8 cellular contexts compared by ENCODE assay signal in the genomic region with DNA sequence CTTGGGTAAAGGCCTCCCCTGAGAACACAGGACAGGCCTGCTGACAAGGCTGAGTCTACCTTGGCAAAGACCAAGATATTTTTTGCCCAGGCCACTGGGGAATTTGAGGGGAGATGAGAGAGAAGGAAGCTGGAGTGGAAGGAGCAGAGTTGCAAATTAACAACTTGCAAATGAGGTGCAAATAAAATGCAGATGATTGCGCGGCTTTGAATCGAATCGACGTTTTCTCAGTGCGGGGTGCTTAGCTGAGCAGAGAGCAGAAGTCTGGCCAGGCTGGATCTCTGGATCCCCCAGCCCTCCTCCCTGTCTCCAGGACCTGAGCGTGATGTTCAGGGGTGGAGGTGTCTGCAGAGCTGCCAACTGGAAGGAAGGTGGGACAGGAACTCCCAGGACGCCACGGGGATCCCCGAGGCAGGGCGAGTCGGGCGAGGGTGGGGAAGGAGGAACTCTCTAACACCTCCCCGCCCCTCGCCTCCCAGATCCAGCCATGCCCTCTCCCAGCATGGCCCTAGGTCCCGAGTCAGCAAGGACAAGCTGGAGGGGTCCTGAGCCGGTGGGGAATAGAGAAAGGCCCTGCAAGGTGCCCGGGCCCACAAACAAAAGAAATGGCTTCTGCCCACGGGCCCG. TPM values are rescaled to one million over a fixed set of nuclear protein-coding genes. Genes with fewer than 3 reads are reported as not detected.
DNase-seq lines count a peak whose midpoint lies in the region; ATAC-seq and TF ChIP-seq lines count a peak whose summit lies in the region.

No MANE protein-coding gene starts in this region.

- H3K4me2 ChIP-seq in GM23338, result peak overlapping the region; percentile 97

- no peak overlapping the region for H3K27ac ChIP-seq in CD4-positive, CD25-positive, alpha-beta regulatory T cell (ENCODE audit: insufficient read depth, low read length, poor library complexity, severe bottlenecking)
- H3K27ac ChIP-seq in GM23338 (ENCODE audit: low read depth), result 0 out of 2 replicates have a peak overlapping the region, but pooled peaks have one; percentile 19
- H3K27ac ChIP-seq in WERI-Rb-1, result peak overlapping the region; percentile 78
- peak overlapping the region in 7 of 10 donors; percentile 56 to 75 (median 63) for H3K27ac ChIP-seq in heart right ventricle
- H3K27ac ChIP-seq in rectal smooth muscle tissue (ENCODE audit: low read depth, low read length), result peak overlapping the region; percentile 65

- H3K4me1 ChIP-seq in CD4-positive, CD25-positive, alpha-beta regulatory T cell (ENCODE audit: control insufficient read depth, insufficient read depth, low read length, poor library complexity, severe bottlenecking), result peaks cover 14% of the 10 kb centered on the region
- H3K4me1 ChIP-seq in GM23338 (ENCODE audit: insufficient read depth), result peaks cover 9% of the 10 kb centered on the region; the same call in 1 of the 2 replicates
- H3K4me1 ChIP-seq in heart right ventricle, result peaks cover 5 to 18% (median 13%) of the 10 kb centered on the region in 9 donors
- no peaks in the 10 kb centered on the region for H3K4me1 ChIP-seq in rectal smooth muscle tissue (ENCODE audit: control insufficient read depth, insufficient read depth, low read length)

- H3K36me3 Mint-ChIP-seq in CD4-positive, CD25-positive, alpha-beta regulatory T cell, result no peaks in the 10 kb centered on the region
- peaks cover 12% of the 10 kb centered on the region; the same call in 2 of the 3 replicates for H3K36me3 Mint-ChIP-seq in GM23338 (ENCODE audit: low read depth)

- H3K9me3 Mint-ChIP-seq in CD4-positive, CD25-positive, alpha-beta regulatory T cell, result peaks cover 0 to 2% (median 0%) of the 10 kb centered on the region in 7 donors
- H3K9me3 Mint-ChIP-seq in GM23338, result no peaks in the 10 kb centered on the region

- H3K4me1 Mint-ChIP-seq in CD4-positive, CD25-positive, alpha-beta regulatory T cell, result peaks cover 0 to 17% (median 8%) of the 10 kb centered on the region in 4 donors
- H3K4me1 Mint-ChIP-seq in GM23338, result peaks cover 26% of the 10 kb centered on the region

- peaks cover 5% of the 10 kb centered on the region for H3K27me3 ChIP-seq in CD4-positive, CD25-positive, alpha-beta regulatory T cell (ENCODE audit: control insufficient read depth, insufficient read depth, low read length)
- H3K27me3 ChIP-seq in GM23338 (ENCODE audit: insufficient read depth) (no peaks in the 10 kb centered on the region), WERI-Rb-1 (ENCODE audit: insufficient read depth, low read depth, severe bottlenecking) (no peaks in the 10 kb centered on the region), heart right ventricle (peaks cover 0 to 20% (median 0%) of the 10 kb centered on the region in 7 donors), rectal smooth muscle tissue (ENCODE audit: control insufficient read depth, insufficient read depth, low read length) (no peaks in the 10 kb centered on the region)

- H4K20me1 ChIP-seq in GM23338 (replicated peaks; ENCODE audit: insufficient read depth), result no peaks in the 10 kb centered on the region

- H3K4me3 ChIP-seq in CD4-positive, CD25-positive, alpha-beta regulatory T cell (ENCODE audit: low read depth, low read length), result no peak overlapping the region
- H3K4me3 ChIP-seq in GM23338 (peak overlapping the region; percentile 92), WERI-Rb-1 (ENCODE audit: low read depth, low read length) (peak overlapping the region; percentile 79), heart right ventricle (peak overlapping the region; percentile 26 to 74 (median 68)), rectal smooth muscle tissue (ENCODE audit: low read length) (peak overlapping the region; percentile 73)

- H3K9me2 ChIP-seq in GM23338 (ENCODE audit: insufficient read depth), result no peaks in the 10 kb centered on the region

- H3K4me3 Mint-ChIP-seq in CD4-positive, CD25-positive, alpha-beta regulatory T cell, result peak overlapping the region; percentile 76 to 92 (median 82)
- H3K4me3 Mint-ChIP-seq in GM23338, result peak overlapping the region; percentile 81

- intact Hi-C loops in heart right ventricle (cut with DNase I), result no loop called here

- H3K27ac Mint-ChIP-seq in CD4-positive, CD25-positive, alpha-beta regulatory T cell, result peak overlapping the region in 2 of 3 donors; percentile 63 to 89
- peak overlapping the region; percentile 69 for H3K27ac Mint-ChIP-seq in GM23338

- H2AFZ ChIP-seq in GM23338, result peak overlapping the region; percentile 91

- DNase-seq in CD4-positive, CD25-positive, alpha-beta regulatory T cell, result no peak
- DNase-seq in GM23338 (ENCODE audit: low spot score) (peak; percentile 52), WERI-Rb-1 (no peak), heart right ventricle (no peak), superior temporal gyrus (ENCODE audit: extremely low spot score) (no peak), AG08396 (ENCODE audit: low spot score) (no peak)

- TF ChIP-seq CTCF in GM23338 (conservative IDR thresholded peaks at IDR 0.05; ENCODE audit: low read depth in 2 of 2) (no peak), WERI-Rb-1 (IDR thresholded peaks at IDR 0.05; ENCODE audit: low read depth, low read length) (no peak), heart right ventricle (IDR thresholded peaks at IDR 0.05) (no peak)

- 25 to 29% methylated on average over 20 of the region's 20 CpGs for WGBS in heart right ventricle, 2 donors

- H3F3A ChIP-seq in GM23338 (replicated peaks; ENCODE audit: low read depth), result 0 out of 2 replicates have a peak, but pooled peaks cover 4% of the 10 kb centered on the region

- peak overlapping the region; percentile 53 for H3K9ac ChIP-seq in rectal smooth muscle tissue (ENCODE audit: low read length)

- H3K9me3 ChIP-seq in CD4-positive, CD25-positive, alpha-beta regulatory T cell (ENCODE audit: control insufficient read depth in 2 of 2, low read length in 2 of 2), result no peaks in the 10 kb centered on the region
- H3K9me3 ChIP-seq in WERI-Rb-1 (ENCODE audit: severe bottlenecking) (no peaks in the 10 kb centered on the region), heart right ventricle (no peaks in the 10 kb centered on the region)

- no peaks in the 10 kb centered on the region for H3K79me2 ChIP-seq in GM23338 (replicated peaks; ENCODE audit: insufficient read depth)

- H3K27me3 Mint-ChIP-seq in CD4-positive, CD25-positive, alpha-beta regulatory T cell, result peaks cover 52% of the 10 kb centered on the region
- peaks cover 16% of the 10 kb centered on the region for H3K27me3 Mint-ChIP-seq in GM23338 (ENCODE audit: insufficient read depth, low read depth, poor library complexity)

- H3K36me3 ChIP-seq in CD4-positive, CD25-positive, alpha-beta regulatory T cell (ENCODE audit: control insufficient read depth, insufficient read depth, low read length), result no peaks in the 10 kb centered on the region
- H3K36me3 ChIP-seq in GM23338 (ENCODE audit: insufficient read depth) (no peaks in the 10 kb centered on the region), WERI-Rb-1 (no peaks in the 10 kb centered on the region), heart right ventricle (no peaks in the 10 kb centered on the region), rectal smooth muscle tissue (ENCODE audit: control insufficient read depth, insufficient read depth, low read length) (no peaks in the 10 kb centered on the region)

- ATAC-seq in CD4-positive, CD25-positive, alpha-beta regulatory T cell (ENCODE audit: low read depth in 2 of 2), result no peak
- peak; percentile 55 for ATAC-seq in GM23338
- ATAC-seq in heart right ventricle, result peak in 4 of 8 donors; percentile 18 to 49 (median 22)
- ATAC-seq in HG03039 (IDR thresholded peaks at IDR 0.05; ENCODE audit: unreplicated experiment), result no peak

TF ChIP-seq in GM23338, 12 proteins besides CTCF, POLR2A, EP300 and RAD21 (continues in another document):
- TF ChIP-seq EZH2phosphoT487 (IDR thresholded peaks at IDR 0.05; ENCODE audit: unreplicated experiment), result no peak
- TF ChIP-seq EZH2 (IDR thresholded peaks at IDR 0.05; ENCODE audit: low read depth, unreplicated experiment), result no peak
- TF ChIP-seq, protein P1, sequence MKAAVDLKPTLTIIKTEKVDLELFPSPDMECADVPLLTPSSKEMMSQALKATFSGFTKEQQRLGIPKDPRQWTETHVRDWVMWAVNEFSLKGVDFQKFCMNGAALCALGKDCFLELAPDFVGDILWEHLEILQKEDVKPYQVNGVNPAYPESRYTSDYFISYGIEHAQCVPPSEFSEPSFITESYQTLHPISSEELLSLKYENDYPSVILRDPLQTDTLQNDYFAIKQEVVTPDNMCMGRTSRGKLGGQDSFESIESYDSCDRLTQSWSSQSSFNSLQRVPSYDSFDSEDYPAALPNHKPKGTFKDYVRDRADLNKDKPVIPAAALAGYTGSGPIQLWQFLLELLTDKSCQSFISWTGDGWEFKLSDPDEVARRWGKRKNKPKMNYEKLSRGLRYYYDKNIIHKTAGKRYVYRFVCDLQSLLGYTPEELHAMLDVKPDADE (IDR thresholded peaks at IDR 0.05), result no peak
- no peak for TF ChIP-seq JUNB (IDR thresholded peaks at IDR 0.05; ENCODE audit: unreplicated experiment)
- no peak for TF ChIP-seq CREB1 (CRISPR knock-in tag; IDR thresholded peaks at IDR 0.05; ENCODE audit: low read depth)

RNA-seq across cellular contexts. Expression of a gene that starts 0.5 kb away (rescaled TPM):
- 0.52 TPM for total RNA-seq in CD4-positive, CD25-positive, alpha-beta regulatory T cell
- polyA plus RNA-seq in CD4-positive, CD25-positive, alpha-beta regulatory T cell, result not detected
- 9.7 and 11.8 TPM in 2 replicates for total RNA-seq in GM23338 (2014; rRNA removed; shearing (Covaris generic))
- polyA plus RNA-seq in GM23338 (2016; fragmentation: Nextera tagmentation; extraction: Ambion mirVana) (3.7 and 3.8 TPM in 2 replicates), heart right ventricle (under 1 TPM; 0.13 to 0.44 TPM)
- under 1 TPM in 7 of 10 donors, not detected in 3; 0.06 to 0.31 (median 0.08) TPM for total RNA-seq in heart right ventricle

RNA-seq across cellular contexts. Expression of a gene that starts 20.1 kb away (rescaled TPM):
- not detected for total RNA-seq in CD4-positive, CD25-positive, alpha-beta regulatory T cell
- polyA plus RNA-seq in CD4-positive, CD25-positive, alpha-beta regulatory T cell, result not detected
- not detected in 2 replicates for total RNA-seq in GM23338 (2014; rRNA removed; shearing (Covaris generic))
- 0.16 TPM in 1 of 2 replicates, not detected in the other for polyA plus RNA-seq in GM23338 (2016; fragmentation: Nextera tagmentation; extraction: Ambion mirVana)
- under 1 TPM in 4 of 10 donors, not detected in 6; 0.12 to 0.64 (median 0.41) TPM for total RNA-seq in heart right ventricle
- not detected for polyA plus RNA-seq in heart right ventricle

RNA-seq across cellular contexts. Expression of a gene that starts 42.8 kb away (rescaled TPM):
- total RNA-seq in CD4-positive, CD25-positive, alpha-beta regulatory T cell, result 21.0 TPM
- 10 to 100 TPM; 26.3 to 32.2 (median 27.8) TPM for polyA plus RNA-seq in CD4-positive, CD25-positive, alpha-beta regulatory T cell
- 103 and 112 TPM in 2 replicates for total RNA-seq in GM23338 (2014; rRNA removed; shearing (Covaris generic))
- polyA plus RNA-seq in GM23338 (2016; fragmentation: Nextera tagmentation; extraction: Ambion mirVana) (53.5 and 57.9 TPM in 2 replicates), heart right ventricle (1 to 10 TPM; 2.5 to 7.3 TPM)
- 1 to 10 TPM in 9 of 10 donors, under 1 TPM in 1; 0.75 to 6.8 (median 2.6) TPM for total RNA-seq in heart right ventricle
